8 cellular contexts compared by ENCODE assay signal in the genomic region with DNA sequence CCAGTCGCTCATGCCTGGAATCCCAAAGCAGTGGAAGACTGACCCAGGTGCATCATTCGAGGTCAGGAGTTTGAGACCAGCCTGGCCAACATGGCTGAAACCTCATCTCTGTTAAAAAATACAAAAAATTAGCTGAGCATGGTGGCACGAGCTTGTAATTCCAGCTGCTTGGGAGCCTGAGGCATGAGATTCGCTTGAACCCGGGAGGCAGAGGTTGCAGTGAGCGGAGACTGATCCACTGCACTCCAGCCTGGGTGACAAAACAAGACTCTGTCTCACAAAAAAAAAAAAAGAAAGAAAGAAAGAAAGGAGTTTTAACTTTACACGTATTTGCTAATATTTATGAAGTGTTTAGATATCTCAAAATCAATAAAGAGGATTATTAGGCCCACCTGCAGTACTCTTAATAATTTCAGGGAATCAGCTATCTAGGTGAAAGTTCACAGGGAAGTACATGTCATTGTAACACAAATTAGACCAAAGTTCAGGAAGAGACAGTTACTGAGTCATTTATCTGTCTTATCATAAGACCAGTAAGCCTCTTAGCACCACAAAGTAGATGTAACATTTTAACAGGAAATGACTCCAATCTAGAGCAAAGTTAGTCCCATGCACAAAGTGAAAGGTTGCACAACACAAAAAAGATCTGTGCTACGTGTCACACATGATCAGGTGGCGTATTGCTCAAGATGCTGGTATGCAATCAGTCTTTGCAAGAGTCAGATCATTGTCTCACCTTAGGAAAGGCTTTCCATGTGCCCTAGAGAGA.
DNase-seq lines count a peak whose midpoint lies in the region; ATAC-seq and FAIRE-seq lines count a peak whose summit lies in the region.

No MANE protein-coding gene starts in this region.

- no peaks in the 10 kb centered on the region for H3K9me3 Mint-ChIP-seq in stimulated activated naive CD8-positive, alpha-beta T cell treated with anti-CD3 and anti-CD28 coated beads, Interleukin-15, Interleukin-2, amounts not matched to agents 100 ng/mL and 50 ng/mL, for 24 hours

- H3K4me1 Mint-ChIP-seq in stimulated activated naive CD8-positive, alpha-beta T cell treated with anti-CD3 and anti-CD28 coated beads, Interleukin-15, Interleukin-2, amounts not matched to agents 100 ng/mL and 50 ng/mL, for 24 hours (ENCODE audit: low read depth), result peaks cover 28% of the 10 kb centered on the region

- H3K36me3 Mint-ChIP-seq in stimulated activated naive CD8-positive, alpha-beta T cell treated with anti-CD3 and anti-CD28 coated beads, Interleukin-15, Interleukin-2, amounts not matched to agents 100 ng/mL and 50 ng/mL, for 24 hours (ENCODE audit: low read depth), result no peaks in the 10 kb centered on the region

- peak; percentile 98 for FAIRE-seq in RCC 7860 (lab: Jason Lieb, UNC)

- DNase-seq in activated CD4-positive, CD25-positive, alpha-beta regulatory T cell treated with anti-CD3 and anti-CD28 coated beads, Interleukin-2, amount 50 U/mL, for 16 hours (ENCODE audit: low read depth, low spot score), result peak; percentile 23
- no peak for DNase-seq in activated CD4-positive, CD25-positive, alpha-beta regulatory T cell (lab: John Stamatoyannopoulos, UW)
- DNase-seq in RCC 7860 (ENCODE audit: low spot score), result peak; percentile 100
- peak; percentile 100 for DNase-seq in amniotic epithelial cell (ENCODE audit: low read depth)
- DNase-seq in kidney tubule cell (ENCODE audit: low spot score), result peak; percentile 100
- no peak for DNase-seq in NCI-H2081 (lab: John Stamatoyannopoulos, UW)

- H3K27me3 Mint-ChIP-seq in stimulated activated naive CD8-positive, alpha-beta T cell treated with anti-CD3 and anti-CD28 coated beads, Interleukin-15, Interleukin-2, amounts not matched to agents 100 ng/mL and 50 ng/mL, for 24 hours, result no peaks in the 10 kb centered on the region

- peak overlapping the region; percentile 49 for H3K4me3 Mint-ChIP-seq in stimulated activated naive CD8-positive, alpha-beta T cell treated with anti-CD3 and anti-CD28 coated beads, Interleukin-15, Interleukin-2, amounts not matched to agents 100 ng/mL and 50 ng/mL, for 24 hours

- peak overlapping the region; percentile 94 for H3K27ac Mint-ChIP-seq in stimulated activated naive CD8-positive, alpha-beta T cell treated with anti-CD3 and anti-CD28 coated beads, Interleukin-15, Interleukin-2, amounts not matched to agents 100 ng/mL and 50 ng/mL, for 24 hours

- ATAC-seq in HG03060 (IDR thresholded peaks at IDR 0.05; ENCODE audit: low read depth, unreplicated experiment), result peak; percentile 92

Comparison
In these comparisons a context has a peak if more than half of its experiments do, and no peak if none do; other contexts are left out.
1. DNase-seq: peak in activated CD4-positive, CD25-positive, alpha-beta regulatory T cell treated with anti-CD3 and anti-CD28 coated beads, Interleukin-2, amount 50 U/mL, for 16 hours (single experiment), RCC 7860 (single experiment), amniotic epithelial cell (single experiment) and kidney tubule cell (single experiment); none in activated CD4-positive, CD25-positive, alpha-beta regulatory T cell (0 of 4) and NCI-H2081 (0 of 2).